Comparison of ENCODE assay signal across 2 cellular contexts in the genomic region with DNA sequence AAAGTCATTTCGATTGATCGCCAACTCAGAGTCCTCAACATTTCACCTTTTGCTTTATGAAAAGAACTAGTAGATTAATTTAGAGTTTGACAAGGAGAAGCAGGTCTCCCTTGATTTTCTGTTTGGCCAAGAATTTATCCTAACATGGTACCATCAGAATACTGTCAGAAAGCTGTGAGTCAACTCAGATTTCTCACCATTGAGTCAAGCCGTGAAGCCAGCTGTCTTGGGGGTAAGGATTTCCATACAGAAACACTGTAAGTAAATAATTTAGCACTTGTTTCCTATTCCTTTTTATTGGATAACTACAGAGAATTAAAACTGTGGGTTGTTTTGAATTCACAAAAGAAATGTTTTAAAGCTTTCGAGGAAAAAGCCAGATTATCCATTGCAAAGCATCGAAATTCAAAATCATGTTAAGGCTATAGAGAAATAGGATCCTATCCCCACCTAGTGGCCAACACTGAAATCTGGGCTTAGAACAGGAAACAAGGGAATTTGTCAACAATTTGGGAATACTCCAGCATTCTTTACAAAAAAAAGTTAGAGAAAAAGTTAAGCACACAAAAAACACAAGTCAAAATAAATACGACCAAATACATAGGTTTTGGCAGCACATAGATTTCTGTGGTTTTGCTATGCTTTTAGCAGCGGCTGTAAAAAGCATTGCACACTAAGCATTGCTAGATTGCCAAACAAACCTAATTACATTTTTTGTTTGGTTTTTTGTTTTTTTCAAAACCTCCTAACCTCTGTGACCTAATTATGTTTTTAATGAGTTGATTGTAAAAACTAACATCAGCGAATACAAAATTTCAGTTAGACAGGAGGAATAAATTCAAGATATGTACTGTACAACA.
A peak's percentile ranks its signal among the peaks of the same experiment; 100 is the strongest.
TF ChIP-seq lines count a peak whose summit lies in the region.

No MANE protein-coding gene starts in this region.

TF ChIP-seq in H1, 55 proteins besides CTCF, POLR2A, EP300 and RAD21:
- no peak for TF ChIP-seq CREB1 (IDR thresholded peaks at IDR 0.05)
- no peak for TF ChIP-seq CBX5 (IDR thresholded peaks at IDR 0.05; ENCODE audit: low read depth, low read length)
- TF ChIP-seq SP4 (IDR thresholded peaks at IDR 0.05; ENCODE audit: low read length), result no peak
- TF ChIP-seq TBP (IDR thresholded peaks at IDR 0.05; ENCODE audit: low read depth, low read length), result no peak
- no peak for TF ChIP-seq KDM4A (IDR thresholded peaks at IDR 0.05; ENCODE audit: low read depth, low read length, severe bottlenecking)
- TF ChIP-seq EGR1 (IDR thresholded peaks at IDR 0.05; ENCODE audit: borderline replicate concordance, low read depth, low read length), result no peak

TF ChIP-seq in neural cell, 6 proteins besides CTCF, POLR2A, EP300 and RAD21:
- TF ChIP-seq SMC3 (conservative IDR thresholded peaks at IDR 0.05; ENCODE audit: poor library complexity) (peak; percentile 82), MXI1 (conservative IDR thresholded peaks at IDR 0.05; ENCODE audit: poor library complexity, severe bottlenecking) (no peak)
TF ChIP-seq in neural cell: peak in this region for 1.
